ENCODE assay signal across 8 cellular contexts in the genomic region with DNA sequence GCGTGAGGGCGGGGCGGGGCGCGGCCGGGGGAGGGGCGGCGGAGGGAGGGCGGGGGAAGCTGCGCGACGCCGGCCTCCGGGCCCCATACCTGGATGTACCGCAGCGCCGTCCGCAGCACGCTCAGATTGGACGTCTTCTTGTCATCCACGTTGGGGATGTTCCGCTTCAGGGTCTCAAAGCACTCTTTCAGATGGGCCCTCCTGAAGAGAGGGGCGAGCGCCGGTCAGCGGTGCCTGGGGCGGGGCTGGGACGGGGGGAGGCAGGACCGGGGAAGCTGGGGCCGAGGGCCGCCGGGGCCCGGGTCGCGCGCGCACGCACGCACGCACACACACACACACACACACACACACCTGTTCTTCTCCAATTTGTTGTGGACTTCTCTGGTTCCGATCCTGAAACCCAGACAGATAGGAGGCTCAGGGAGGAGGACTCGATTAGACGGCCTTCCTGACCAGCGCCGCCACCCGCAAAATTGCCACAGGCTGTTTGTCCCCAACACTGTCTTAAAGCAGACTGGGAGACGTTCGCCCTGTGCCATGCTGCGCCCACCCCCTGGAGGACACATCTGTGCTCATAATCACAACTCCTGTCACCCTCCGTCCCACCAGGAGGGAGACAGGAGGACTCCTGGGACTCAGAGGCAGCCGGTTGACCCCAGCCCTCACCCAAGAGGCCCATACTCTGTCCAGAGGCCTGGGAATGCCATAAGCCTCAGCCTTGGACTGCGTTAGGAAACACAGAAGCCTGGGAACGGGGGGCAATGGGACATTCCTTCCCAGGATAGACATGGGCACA. TPM values are rescaled to one million over a fixed set of nuclear protein-coding genes. Genes with fewer than 3 reads are reported as not detected.
DNase-seq lines count a peak whose midpoint lies in the region; ATAC-seq and TF ChIP-seq lines count a peak whose summit lies in the region.

No MANE protein-coding gene starts in this region.

- no peaks in the 10 kb centered on the region for H3K27me3 ChIP-seq in effector memory CD4-positive, alpha-beta T cell (replicated peaks; ENCODE audit: control insufficient read depth, insufficient read depth, low read length, poor library complexity, severe bottlenecking)

- H3K36me3 ChIP-seq in effector memory CD4-positive, alpha-beta T cell (ENCODE audit: control insufficient read depth, insufficient read depth, low read length) = peaks cover 3% of the 10 kb centered on the region

- peaks cover 66% of the 10 kb centered on the region for H3K4me1 Mint-ChIP-seq in CD14-positive monocyte
- H3K4me1 Mint-ChIP-seq in nephron progenitor cell = peaks cover 81% of the 10 kb centered on the region

- H3K4me3 Mint-ChIP-seq in CD14-positive monocyte = peak overlapping the region; percentile 81 to 85
- peak overlapping the region; percentile 80 for H3K4me3 Mint-ChIP-seq in nephron progenitor cell

- H3K4me3 ChIP-seq in effector memory CD4-positive, alpha-beta T cell (ENCODE audit: insufficient read depth, low read depth, low read length, poor library complexity, severe bottlenecking) = peak overlapping the region; percentile 46

- H3K36me3 Mint-ChIP-seq in CD14-positive monocyte = peaks cover 46% of the 10 kb centered on the region in 2 donors
- no peaks in the 10 kb centered on the region for H3K36me3 Mint-ChIP-seq in nephron progenitor cell (ENCODE audit: low read depth)

- peak overlapping the region; percentile 99 for H3K27ac ChIP-seq in effector memory CD4-positive, alpha-beta T cell (ENCODE audit: insufficient read depth, low read length, poor library complexity, severe bottlenecking)

- ATAC-seq in HG03378 (IDR thresholded peaks at IDR 0.05; ENCODE audit: unreplicated experiment) = no peak
- ATAC-seq in HG02623 (IDR thresholded peaks at IDR 0.05; ENCODE audit: unreplicated experiment) = no peak

- TF ChIP-seq CTCF in CD14-positive monocyte (IDR thresholded peaks at IDR 0.05) = no peak
- no peak for TF ChIP-seq CTCF in nephron progenitor cell (IDR thresholded peaks at IDR 0.05)

- intact Hi-C loops in CD14-positive monocyte (cut with micrococcal nuclease) = loop anchor here in 1 of 2 donors (5.0 to 10.0 kb wide), 2 partner anchors 677 to 749 kb away; a partner anchor contains a TSS

- H3K27me3 Mint-ChIP-seq in CD14-positive monocyte (ENCODE audit: low read depth in 3 of 3) (peaks cover 0 to 2% (median 0%) of the 10 kb centered on the region in 3 donors), nephron progenitor cell (ENCODE audit: low read depth, poor library complexity) (peaks cover 2% of the 10 kb centered on the region)

- H3K27ac Mint-ChIP-seq in CD14-positive monocyte = peak overlapping the region; percentile 85 to 100 (median 94)
- H3K27ac Mint-ChIP-seq in nephron progenitor cell = peak overlapping the region; percentile 97

- DNase-seq in CD14-positive monocyte (ENCODE audit: low spot score) (no peak), NCI-H82 treated with DMSO at 0.1 percent for 48 hours (lab: John Stamatoyannopoulos, UW; ENCODE audit: unreplicated experiment) (peak; percentile 67), nephron progenitor cell (no peak), NCI-H1105 treated with DMSO at 0.1 percent for 48 hours (lab: John Stamatoyannopoulos, UW) (no peak), putamen (ENCODE audit: low spot score) (no peak)
- no peak for DNase-seq in effector memory CD4-positive, alpha-beta T cell

- H3K9me3 ChIP-seq in effector memory CD4-positive, alpha-beta T cell (ENCODE audit: control insufficient read depth, low read length) = no peaks in the 10 kb centered on the region

- H3K4me1 ChIP-seq in effector memory CD4-positive, alpha-beta T cell (ENCODE audit: control insufficient read depth, insufficient read depth, low read length, poor library complexity, severe bottlenecking) = peaks cover 59% of the 10 kb centered on the region

- H3K9me3 Mint-ChIP-seq in CD14-positive monocyte = no peaks in the 10 kb centered on the region
- no peaks in the 10 kb centered on the region for H3K9me3 Mint-ChIP-seq in nephron progenitor cell

RNA-seq across cellular contexts. Expression of a gene that starts 6.7 kb away (rescaled TPM):
- 1 to 10 TPM in 1 of 2 donors, under 1 TPM in 1; 0.28 to 1.3 TPM for polyA plus RNA-seq in CD14-positive monocyte

RNA-seq across cellular contexts. Expression of a gene that starts 56.9 kb away (rescaled TPM):
- 1 to 10 TPM; 3.0 to 3.5 TPM for polyA plus RNA-seq in CD14-positive monocyte

RNA-seq across cellular contexts. Expression of a gene that starts 57.9 kb away (rescaled TPM):
- 1 to 10 TPM; 8.1 to 9.3 TPM for polyA plus RNA-seq in CD14-positive monocyte
